In the genomic region with DNA sequence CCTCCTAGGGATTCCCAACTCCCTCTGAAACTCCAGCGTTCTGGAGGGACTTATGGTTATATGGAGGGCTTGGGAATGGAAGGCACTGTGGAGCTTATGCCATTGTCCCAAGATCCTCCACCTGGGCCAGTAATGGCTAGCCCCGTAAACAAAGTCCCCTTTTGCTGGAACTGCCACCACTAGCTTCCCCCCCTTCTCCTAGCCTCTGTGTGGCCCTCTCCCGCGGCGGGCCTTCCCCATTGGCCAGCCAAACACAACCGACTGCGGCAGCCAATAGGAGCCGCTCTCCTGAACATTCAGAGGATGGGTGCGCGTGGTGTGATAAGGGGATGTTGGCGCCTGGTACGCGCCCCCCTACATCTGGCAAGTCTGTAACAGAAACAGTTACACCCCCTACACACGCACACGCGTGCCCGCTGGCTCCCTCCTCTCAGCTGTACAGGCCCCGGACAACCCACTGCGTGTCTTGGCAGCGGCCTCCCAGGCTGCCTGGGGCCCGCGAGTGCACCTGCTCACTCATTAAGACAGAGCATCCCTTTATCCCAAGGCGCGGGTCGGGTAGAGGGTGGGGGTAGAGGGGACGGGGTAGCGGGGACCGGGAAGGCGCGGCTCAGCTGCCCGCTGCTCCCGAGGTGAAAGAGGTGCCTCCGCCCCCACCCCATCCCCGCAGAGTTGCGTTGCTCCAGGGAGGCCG, we compare ENCODE assay signal across 8 cellular contexts.
DNase-seq lines count a peak whose midpoint lies in the region; ATAC-seq lines count a peak whose summit lies in the region.

No MANE protein-coding gene starts in this region.

- DNase-seq in SIG-M5 treated with dmso at 0.1 percent for 504 hours (lab: John Stamatoyannopoulos, UW; ENCODE audit: unreplicated experiment), result peak; percentile 48
- DNase-seq in SIG-M5 (lab: John Stamatoyannopoulos, UW), result no peak
- peak; percentile 67 for DNase-seq in NCI-H2171 (lab: John Stamatoyannopoulos, UW)
- DNase-seq in activated CD4-positive, alpha-beta T cell treated with anti-CD3 and anti-CD28 coated beads for 4 hours, result peak; percentile 45 to 49
- peak; percentile 90 for DNase-seq in medulla oblongata (ENCODE audit: extremely low spot score)
- peak; percentile 19 to 22 for DNase-seq in stimulated activated CD8-positive, alpha-beta memory T cell treated with anti-CD3 and anti-CD28 coated beads, Interleukin-4, amount 100 ng/mL, for 4 hours (ENCODE audit: low read depth in 2 of 2, low spot score in 1 of 2)

- peaks cover 32% of the 10 kb centered on the region for H3K36me3 Mint-ChIP-seq in dendritic cell treated with granulocyte-macrophage colony-stimulating factor and Interleukin-4, amounts not matched to agents 40 ng/mL and 50 ng/mL, for 4 days (ENCODE audit: low read depth)

- ATAC-seq in HG02973 (IDR thresholded peaks at IDR 0.05; ENCODE audit: unreplicated experiment), result peak; percentile 62

- H3K4me3 Mint-ChIP-seq in dendritic cell treated with granulocyte-macrophage colony-stimulating factor and Interleukin-4, amounts not matched to agents 40 ng/mL and 50 ng/mL, for 4 days, result peak overlapping the region; percentile 82

- intact Hi-C loops in dendritic cell treated with granulocyte-macrophage colony-stimulating factor and Interleukin-4, amounts not matched to agents 40 ng/mL and 50 ng/mL, for 4 days (cut with micrococcal nuclease), result no loop called here

- no peaks in the 10 kb centered on the region for H3K9me3 Mint-ChIP-seq in dendritic cell treated with granulocyte-macrophage colony-stimulating factor and Interleukin-4, amounts not matched to agents 40 ng/mL and 50 ng/mL, for 4 days

- peak overlapping the region; percentile 94 for H3K27ac Mint-ChIP-seq in dendritic cell treated with granulocyte-macrophage colony-stimulating factor and Interleukin-4, amounts not matched to agents 40 ng/mL and 50 ng/mL, for 4 days

- no peaks in the 10 kb centered on the region for H3K27me3 Mint-ChIP-seq in dendritic cell treated with granulocyte-macrophage colony-stimulating factor and Interleukin-4, amounts not matched to agents 40 ng/mL and 50 ng/mL, for 4 days

- H3K4me1 Mint-ChIP-seq in dendritic cell treated with granulocyte-macrophage colony-stimulating factor and Interleukin-4, amounts not matched to agents 40 ng/mL and 50 ng/mL, for 4 days (ENCODE audit: low read depth), result peaks cover 26% of the 10 kb centered on the region
